16 cellular contexts compared by ENCODE assay signal in genomic region chr3:188351648-188352047, GRCh38.
"Had no signal": no experiment of that assay in that cellular context is flagged by ENCODE, and none has a peak within 500 bp of the region (broad histone marks: within the 10 kb centered on the region; RNA-seq: fewer than 3 reads in every experiment).

No MANE protein-coding gene starts in this region.

- H3K27me3 Mint-ChIP-seq: activated naive CD8-positive, alpha-beta T cell treated with anti-CD3 and anti-CD28 coated beads, Interleukin-2, amount 10 ng/mL, durations not matched to agents 7 days and 5 days; brain; dendritic cell treated with granulocyte-macrophage colony-stimulating factor and Interleukin-4, amounts not matched to agents 40 ng/mL and 50 ng/mL, for 4 days; effector memory CD8-positive, alpha-beta T cell had no signal

- H2AFZ ChIP-seq: hepatocyte had no signal

- H3K4me2 ChIP-seq: hepatocyte had no signal

- H3K27me3 ChIP-seq: hepatocyte, right lobe of liver, spleen, stomach had no signal

- H3K27ac ChIP-seq: epithelial cell of prostate, hepatocyte, right lobe of liver, spleen, thoracic aorta had no signal

- DNase-seq: activated CD4-positive, CD25-positive, alpha-beta regulatory T cell treated with anti-CD3 and anti-CD28 coated beads, Interleukin-2, amount 50 U/mL, for 72 hours; activated naive CD8-positive, alpha-beta T cell treated with anti-CD3 and anti-CD28 coated beads, Interleukin-2, amount 10 ng/mL, durations not matched to agents 7 days and 5 days; effector memory CD8-positive, alpha-beta T cell; occipital lobe; right lobe of liver; spleen; stomach had no signal

- H3K9me3 Mint-ChIP-seq: activated naive CD8-positive, alpha-beta T cell treated with anti-CD3 and anti-CD28 coated beads, Interleukin-2, amount 10 ng/mL, durations not matched to agents 7 days and 5 days; activated T-helper 1 cell treated with anti-CD3 and anti-CD28 coated beads, Interleukin-12 subunit alpha, Interleukin-12 subunit beta, Interleukin-2, Interleukin-4 antibody, amounts not matched to agents 30 ng/mL and 10 ng/mL and 1 ng/mL, durations not matched to agents 14 hours and 24 hours and 36 hours; brain; dendritic cell treated with granulocyte-macrophage colony-stimulating factor and Interleukin-4, amounts not matched to agents 40 ng/mL and 50 ng/mL, for 4 days; effector memory CD8-positive, alpha-beta T cell; nephron; T-helper 2 cell treated with Interferon-gamma antibody and Interleukin-4, amounts not matched to agents 5 μg/mL and 100 μg/mL, for 36 hours had no signal

- H3K4me3 Mint-ChIP-seq: activated naive CD8-positive, alpha-beta T cell treated with anti-CD3 and anti-CD28 coated beads, Interleukin-2, amount 10 ng/mL, durations not matched to agents 7 days and 5 days; activated T-helper 1 cell treated with anti-CD3 and anti-CD28 coated beads, Interleukin-12 subunit alpha, Interleukin-12 subunit beta, Interleukin-2, Interleukin-4 antibody, amounts not matched to agents 30 ng/mL and 10 ng/mL and 1 ng/mL, durations not matched to agents 14 hours and 24 hours and 36 hours; brain; dendritic cell treated with granulocyte-macrophage colony-stimulating factor and Interleukin-4, amounts not matched to agents 40 ng/mL and 50 ng/mL, for 4 days; effector memory CD8-positive, alpha-beta T cell; nephron; T-helper 2 cell treated with Interferon-gamma antibody and Interleukin-4, amounts not matched to agents 5 μg/mL and 100 μg/mL, for 36 hours had no signal

- H3K36me3 ChIP-seq: right lobe of liver, spleen, thoracic aorta had no signal

- H3K4me3 ChIP-seq: hepatocyte, right lobe of liver, spleen, stomach, thoracic aorta had no signal

- FAIRE-seq: keratinocyte had no signal

- H3K27ac Mint-ChIP-seq: activated naive CD8-positive, alpha-beta T cell treated with anti-CD3 and anti-CD28 coated beads, Interleukin-2, amount 10 ng/mL, durations not matched to agents 7 days and 5 days; activated T-helper 1 cell treated with anti-CD3 and anti-CD28 coated beads, Interleukin-12 subunit alpha, Interleukin-12 subunit beta, Interleukin-2, Interleukin-4 antibody, amounts not matched to agents 30 ng/mL and 10 ng/mL and 1 ng/mL, durations not matched to agents 14 hours and 24 hours and 36 hours; brain; dendritic cell treated with granulocyte-macrophage colony-stimulating factor and Interleukin-4, amounts not matched to agents 40 ng/mL and 50 ng/mL, for 4 days; T-helper 2 cell treated with Interferon-gamma antibody and Interleukin-4, amounts not matched to agents 5 μg/mL and 100 μg/mL, for 36 hours had no signal

- H3K9me3 ChIP-seq: right lobe of liver, spleen, stomach, thoracic aorta had no signal

- H3K36me3 Mint-ChIP-seq: brain had no signal
